Comparison of ENCODE assay signal across 9 cellular contexts in genomic region chr15:68930268-68931022, GRCh38. TPM values are rescaled to one million over a fixed set of nuclear protein-coding genes. Genes with fewer than 3 reads are reported as not detected.
DNase-seq lines count a peak whose midpoint lies in the region; ATAC-seq, FAIRE-seq and TF ChIP-seq lines count a peak whose summit lies in the region.
"Had no signal": no experiment of that assay in that cellular context is flagged by ENCODE, and none has a peak within 500 bp of the region (broad histone marks: within the 10 kb centered on the region; RNA-seq: fewer than 3 reads in every experiment).

Gene SPESP1, plus strand, starts transcription at chr15:68930525. Its CDS starts 129 bp downstream, at chr15:68930654.

- TF ChIP-seq CTCF in AG04449 (IDR thresholded peaks at IDR 0.05; ENCODE audit: insufficient read depth, low read length, missing control alignments) (no peak), bronchial epithelial cell (IDR thresholded peaks at IDR 0.05; ENCODE audit: insufficient read depth, low read length, severe bottlenecking) (no peak), lung (IDR thresholded peaks at IDR 0.05; ENCODE audit: control extremely low read depth, extremely low read depth) (no peak)

- no peak for FAIRE-seq in bronchial epithelial cell (lab: Jason Lieb, UNC)

- CTCF ChIA-PET in AG04449 (lab: Yijun Ruan, JAX) = no interaction called here

- H3K4me3 ChIP-seq in AG04449 (ENCODE audit: low read depth, low read length) = peak within 1 kb of the TSS; percentile 63
- peak within 1 kb of the TSS; percentile 25 for H3K4me3 ChIP-seq in bronchial epithelial cell (ENCODE audit: low read depth, low read length)
- peak within 1 kb of the TSS; percentile 40 for H3K4me3 ChIP-seq in lung
- H3K4me3 ChIP-seq: BLaER1 treated with 17β-estradiol and CSF1 and Interleukin-3, amounts not matched to agents 10 nM and 100 nM had no signal

- H3K27me3 ChIP-seq in bronchial epithelial cell (ENCODE audit: control insufficient read depth, insufficient read depth, low read length) = no peaks in the 10 kb centered on the region
- H3K27me3 ChIP-seq in lung (ENCODE audit: control insufficient read depth, insufficient read depth) = peaks cover 4% of the 10 kb centered on the region
- H3K27me3 ChIP-seq: BLaER1 treated with 17β-estradiol and CSF1 and Interleukin-3, amounts not matched to agents 10 nM and 100 nM had no signal

- H3K36me3 ChIP-seq in bronchial epithelial cell (ENCODE audit: control insufficient read depth, insufficient read depth, low read length) = no peaks in the 10 kb centered on the region
- H3K36me3 ChIP-seq in lung (ENCODE audit: control insufficient read depth in 2 of 2, insufficient read depth in 2 of 2, low read length in 2 of 2) = no peaks in the 10 kb centered on the region

- ATAC-seq in lung (ENCODE audit: insufficient read depth, low FRiP score) = peak; percentile 47
- no peak for ATAC-seq in GM18870 (IDR thresholded peaks at IDR 0.05; ENCODE audit: unreplicated experiment)
- no peak for ATAC-seq in GM21576 (IDR thresholded peaks at IDR 0.05; ENCODE audit: unreplicated experiment)

- DNase-seq in AG04449 (ENCODE audit: low read depth, low spot score) (no peak), T-helper 2 cell (peak in 3 of 5 experiments; percentile 21 to 45 (median 39)), bronchial epithelial cell (ENCODE audit: low read depth) (no peak), lung (ENCODE audit: low spot score) (no peak), kidney glomerular epithelial cell (lab: John Stamatoyannopoulos, UW) (no peak)
- DNase-seq in stimulated activated CD8-positive, alpha-beta memory T cell treated with anti-CD3 and anti-CD28 coated beads, Interleukin-2, amount 100 ng/mL, for 48 hours (ENCODE audit: low read depth in 2 of 2) = peak; percentile 9 to 30

- POLR2A ChIA-PET in AG04449 (lab: Yijun Ruan, JAX) = no interaction called here

- H3K4me1 ChIP-seq in lung (ENCODE audit: control insufficient read depth in 2 of 2, insufficient read depth in 2 of 2, low read length in 2 of 2) = peaks cover 0 to 2% of the 10 kb centered on the region in 2 donors

- WGBS in lung, 2 donors = 62 to 67% methylated on average over 62 to 72 of the region's 72 CpGs

- peak within 1 kb of the TSS in 1 of 2 donors; percentile 21 for H3K27ac ChIP-seq in lung (ENCODE audit: low read depth in 1 of 2, low read length in 1 of 2)
- H3K27ac ChIP-seq: BLaER1 treated with 17β-estradiol and CSF1 and Interleukin-3, amounts not matched to agents 10 nM and 100 nM had no signal

- H3K9me3 ChIP-seq in lung (ENCODE audit: control insufficient read depth in 2 of 2, insufficient read depth in 1 of 2, low read length in 1 of 2) = peaks cover 0 to 8% of the 10 kb centered on the region in 2 donors

RNA-seq across cellular contexts. Expression of gene SPESP1, which starts in this region (rescaled TPM):
- total RNA-seq in bronchial epithelial cell (3.8 and 4.2 TPM in 2 replicates), lung (1 to 10 TPM in 1 of 2 donors, under 1 TPM in 1; 0.94 to 1.0 TPM)
- 1 to 10 TPM in 1 of 2 donors, under 1 TPM in 1; 0.89 to 1.5 TPM for polyA plus RNA-seq in lung

Comparison
In these comparisons a context has a peak if more than half of its experiments do, and no peak if none do; other contexts are left out.
1. DNase-seq: peak in T-helper 2 cell (3 of 5) and stimulated activated CD8-positive, alpha-beta memory T cell treated with anti-CD3 and anti-CD28 coated beads, Interleukin-2, amount 100 ng/mL, for 48 hours (2 of 2); none in AG04449 (single experiment), bronchial epithelial cell (single experiment), lung (single experiment) and kidney glomerular epithelial cell (single experiment).
2. Peak in every context shown above with its lines, with median percentiles within 50 percentile points of each other: H3K4me3 ChIP-seq.